18 cellular contexts compared by ENCODE assay signal in genomic region chr14:101114726-101115481, GRCh38.
DNase-seq lines count a peak whose midpoint lies in the region; ATAC-seq lines count a peak whose summit lies in the region.
"Had no signal": no experiment of that assay in that cellular context is flagged by ENCODE, and none has a peak within 500 bp of the region (broad histone marks: within the 10 kb centered on the region; RNA-seq: fewer than 3 reads in every experiment).

No MANE protein-coding gene starts in this region.

- H3K79me1 ChIP-seq in mesendoderm (ENCODE audit: low read length) = no peaks in the 10 kb centered on the region

- no peak overlapping the region for H4K5ac ChIP-seq in mesendoderm (ENCODE audit: low read length)

- H3K27ac ChIP-seq in mesendoderm (ENCODE audit: low read depth, low read length) = no peak overlapping the region
- H3K27ac ChIP-seq: HL-60 had no signal

- DNase-seq in activated naive CD4-positive, alpha-beta T cell treated with anti-CD3 and anti-CD28 coated beads, Interleukin-2, amount 10 ng/mL, durations not matched to agents 7 days and 5 days = no peak
- DNase-seq in activated naive CD4-positive, alpha-beta T cell treated with anti-CD3 and anti-CD28 coated beads for 36 hours = no peak
- DNase-seq in activated CD8-positive, alpha-beta memory T cell treated with anti-CD3 and anti-CD28 coated beads, Interleukin-2, amount 50 U/mL, for 48 hours = peak; percentile 12
- DNase-seq in mesendoderm (no peak), NCI-H82 treated with DMSO at 0.1 percent for 48 hours (lab: John Stamatoyannopoulos, UW; ENCODE audit: unreplicated experiment) (no peak)
- peak; percentile 9 for DNase-seq in stimulated activated CD8-positive, alpha-beta memory T cell treated with anti-CD3 and anti-CD28 coated beads, Interleukin-4, amount 100 ng/mL, for 48 hours
- DNase-seq: DMS79 treated with DMSO at 0.1 percent for 48 hours, GF-D8, MV-4-11, NCI-H1436, NCI-H2029 treated with DMSO at 0.1 percent for 48 hours, NCI-H524 treated with DMSO at 0.1 percent for 48 hours, PC-3 had no signal

- H3K4me1 Mint-ChIP-seq in activated naive CD4-positive, alpha-beta T cell treated with anti-CD3 and anti-CD28 coated beads, Interleukin-2, amount 10 ng/mL, durations not matched to agents 7 days and 5 days = peaks cover 1% of the 10 kb centered on the region
- peaks cover 1% of the 10 kb centered on the region for H3K4me1 Mint-ChIP-seq in activated naive CD4-positive, alpha-beta T cell treated with anti-CD3 and anti-CD28 coated beads for 36 hours (ENCODE audit: low read depth)

- H3K4me1 ChIP-seq in mesendoderm (ENCODE audit: control insufficient read depth, low read depth, low read length) = peaks cover 11% of the 10 kb centered on the region
- H3K4me1 ChIP-seq: A549, HAP-1 had no signal

- peak overlapping the region; percentile 65 for H2AK5ac ChIP-seq in mesendoderm (ENCODE audit: low read length)

- peak overlapping the region; percentile 55 for H3K27ac Mint-ChIP-seq in activated naive CD4-positive, alpha-beta T cell treated with anti-CD3 and anti-CD28 coated beads, Interleukin-2, amount 10 ng/mL, durations not matched to agents 7 days and 5 days
- no peak overlapping the region for H3K27ac Mint-ChIP-seq in activated naive CD4-positive, alpha-beta T cell treated with anti-CD3 and anti-CD28 coated beads for 36 hours

- no peak overlapping the region for H2BK5ac ChIP-seq in mesendoderm (ENCODE audit: low read length)

- H3K4ac ChIP-seq in mesendoderm (ENCODE audit: low read depth, low read length) = no peak overlapping the region

- no peaks in the 10 kb centered on the region for H3K79me2 ChIP-seq in mesendoderm (ENCODE audit: control insufficient read depth, insufficient read depth, low read length)

- intact Hi-C loops in activated naive CD4-positive, alpha-beta T cell treated with anti-CD3 and anti-CD28 coated beads for 36 hours (cut with micrococcal nuclease) = no loop called here

- peaks cover 15% of the 10 kb centered on the region for H3K27me3 Mint-ChIP-seq in activated naive CD4-positive, alpha-beta T cell treated with anti-CD3 and anti-CD28 coated beads, Interleukin-2, amount 10 ng/mL, durations not matched to agents 7 days and 5 days
- peaks cover 7% of the 10 kb centered on the region for H3K27me3 Mint-ChIP-seq in activated naive CD4-positive, alpha-beta T cell treated with anti-CD3 and anti-CD28 coated beads for 36 hours (ENCODE audit: low read depth)

- no CpG with 5 or more reads among the region's 18 CpGs for WGBS in mesendoderm (ENCODE audit: extremely low coverage, insufficient coverage, low lambda C conversion rate)

- no peaks in the 10 kb centered on the region for H3K36me3 ChIP-seq in mesendoderm (ENCODE audit: control insufficient read depth, insufficient read depth, low read length)
- H3K36me3 ChIP-seq: HAP-1 had no signal

- H3K9ac ChIP-seq in mesendoderm (ENCODE audit: low read length) = no peak overlapping the region

- H3K36me3 Mint-ChIP-seq in activated naive CD4-positive, alpha-beta T cell treated with anti-CD3 and anti-CD28 coated beads, Interleukin-2, amount 10 ng/mL, durations not matched to agents 7 days and 5 days = no peaks in the 10 kb centered on the region
- no peaks in the 10 kb centered on the region for H3K36me3 Mint-ChIP-seq in activated naive CD4-positive, alpha-beta T cell treated with anti-CD3 and anti-CD28 coated beads for 36 hours (ENCODE audit: low read depth)

- H3K18ac ChIP-seq in mesendoderm (ENCODE audit: low read length) = no peak overlapping the region

- no peak overlapping the region for H3K4me3 ChIP-seq in mesendoderm (ENCODE audit: low read length)
- H3K4me3 ChIP-seq: A549, HAP-1 had no signal

- CTCF ChIA-PET in activated naive CD4-positive, alpha-beta T cell treated with anti-CD3 and anti-CD28 coated beads, Interleukin-2, amount 10 ng/mL, durations not matched to agents 7 days and 5 days (lab: Charles Lee) = no interaction called here
- CTCF ChIA-PET in activated naive CD4-positive, alpha-beta T cell treated with anti-CD3 and anti-CD28 coated beads for 36 hours (lab: Charles Lee) = no interaction called here

- no peak overlapping the region for H3K4me2 ChIP-seq in mesendoderm (ENCODE audit: low read length)
- H3K4me2 ChIP-seq: A549 had no signal

- H3K9me3 Mint-ChIP-seq in activated naive CD4-positive, alpha-beta T cell treated with anti-CD3 and anti-CD28 coated beads, Interleukin-2, amount 10 ng/mL, durations not matched to agents 7 days and 5 days = no peaks in the 10 kb centered on the region
- H3K9me3 Mint-ChIP-seq in activated naive CD4-positive, alpha-beta T cell treated with anti-CD3 and anti-CD28 coated beads for 36 hours = no peaks in the 10 kb centered on the region

- H3K27me3 ChIP-seq in mesendoderm (ENCODE audit: insufficient read depth, low read length, poor library complexity) = no peaks in the 10 kb centered on the region

- no peak overlapping the region for H3K4me3 Mint-ChIP-seq in activated naive CD4-positive, alpha-beta T cell treated with anti-CD3 and anti-CD28 coated beads, Interleukin-2, amount 10 ng/mL, durations not matched to agents 7 days and 5 days
- H3K4me3 Mint-ChIP-seq in activated naive CD4-positive, alpha-beta T cell treated with anti-CD3 and anti-CD28 coated beads for 36 hours = no peak overlapping the region

- H3K56ac ChIP-seq in mesendoderm (ENCODE audit: low read length) = peak overlapping the region; percentile 25

- H2BK15ac ChIP-seq in mesendoderm (replicated peaks; ENCODE audit: low read depth) = no peak overlapping the region

- ATAC-seq in HG02885 (IDR thresholded peaks at IDR 0.05; ENCODE audit: poor library complexity, unreplicated experiment) (no peak), HG03095 (IDR thresholded peaks at IDR 0.05; ENCODE audit: unreplicated experiment) (no peak)
- ATAC-seq: A549, PC-3 had no signal

- H3K23ac ChIP-seq in mesendoderm (ENCODE audit: low read length) = no peak overlapping the region

- no peak overlapping the region for H2BK120ac ChIP-seq in mesendoderm (ENCODE audit: low read depth, low read length)

- no peak overlapping the region for H4K8ac ChIP-seq in mesendoderm (ENCODE audit: low read depth, low read length)

Comparison
In these comparisons a context has a peak if more than half of its experiments do, and no peak if none do; other contexts are left out.
1. DNase-seq: peak in activated CD8-positive, alpha-beta memory T cell treated with anti-CD3 and anti-CD28 coated beads, Interleukin-2, amount 50 U/mL, for 48 hours (single experiment) and stimulated activated CD8-positive, alpha-beta memory T cell treated with anti-CD3 and anti-CD28 coated beads, Interleukin-4, amount 100 ng/mL, for 48 hours (single experiment); none in activated naive CD4-positive, alpha-beta T cell treated with anti-CD3 and anti-CD28 coated beads, Interleukin-2, amount 10 ng/mL, durations not matched to agents 7 days and 5 days (single experiment), activated naive CD4-positive, alpha-beta T cell treated with anti-CD3 and anti-CD28 coated beads for 36 hours (single experiment), mesendoderm (single experiment) and NCI-H82 treated with DMSO at 0.1 percent for 48 hours (single experiment).